In genomic region chr7:139058963-139059362, GRCh38 we compare ENCODE assay signal across 15 cellular contexts. TPM values are rescaled to one million over a fixed set of nuclear protein-coding genes. Genes with fewer than 3 reads are reported as not detected.
A peak's percentile ranks its signal among the peaks of the same experiment; 100 is the strongest.
DNase-seq lines count a peak whose midpoint lies in the region; ATAC-seq and TF ChIP-seq lines count a peak whose summit lies in the region.
"Had no signal": no experiment of that assay in that cellular context is flagged by ENCODE, and none has a peak within 500 bp of the region (broad histone marks: within the 10 kb centered on the region; RNA-seq: fewer than 3 reads in every experiment).

No MANE protein-coding gene starts in this region.

- no peak for ATAC-seq in GM18868 (IDR thresholded peaks at IDR 0.05; ENCODE audit: unreplicated experiment)
- ATAC-seq: T-helper 17 cell had no signal

- H3K4me3 Mint-ChIP-seq in immature natural killer cell (no peak overlapping the region), mesothelial cell of epicardium (no peak overlapping the region)
- H3K4me3 Mint-ChIP-seq: naive B cell, T-helper 17 cell had no signal

- H3K27me3 Mint-ChIP-seq in immature natural killer cell (ENCODE audit: low read depth in 3 of 3) (peaks cover 3 to 7% (median 3%) of the 10 kb centered on the region in 3 donors), mesothelial cell of epicardium (ENCODE audit: low read depth) (no peaks in the 10 kb centered on the region)
- H3K27me3 Mint-ChIP-seq: naive B cell, T-helper 17 cell had no signal

- peak; percentile 61 for DNase-seq in AG10803 (ENCODE audit: low read depth)
- DNase-seq in H7: peak; percentile 30
- DNase-seq in cardiac fibroblast (ENCODE audit: low read depth in 2 of 2): peak; percentile 61 to 76
- no peak for DNase-seq in immature natural killer cell
- no peak for DNase-seq in mesothelial cell of epicardium (ENCODE audit: low spot score in 2 of 2, unreplicated experiment in 2 of 2)
- DNase-seq in lower leg skin (ENCODE audit: low spot score in 2 of 2): no peak
- DNase-seq in NCI-H2107 treated with DMSO at 0.1 percent for 48 hours (lab: John Stamatoyannopoulos, UW; ENCODE audit: unreplicated experiment): no peak
- DNase-seq: foreskin melanocyte, naive B cell, NCI-H1105, NCI-H446, right lobe of liver, T-helper 17 cell had no signal

- H3K27me3 ChIP-seq in H7 (ENCODE audit: control insufficient read depth, insufficient read depth, low read length): no peaks in the 10 kb centered on the region
- H3K27me3 ChIP-seq: BLaER1, right lobe of liver had no signal

- peaks cover 6% of the 10 kb centered on the region for H3K36me3 ChIP-seq in H7 (replicated peaks; ENCODE audit: control insufficient read depth, insufficient read depth, low read length)

- H3K4me1 Mint-ChIP-seq in immature natural killer cell: peaks cover 27 to 57% of the 10 kb centered on the region in 2 donors
- H3K4me1 Mint-ChIP-seq in mesothelial cell of epicardium: no peaks in the 10 kb centered on the region

- 35 to 41% methylated on average over 5 of the region's 5 CpGs for WGBS in lower leg skin, 2 donors

- H3K36me3 Mint-ChIP-seq in immature natural killer cell (peaks cover 21 to 57% (median 26%) of the 10 kb centered on the region in 3 donors), mesothelial cell of epicardium (peaks cover 25% of the 10 kb centered on the region)

- H3K27ac Mint-ChIP-seq in immature natural killer cell (peak overlapping the region in 5 of 6 donors; percentile 16 to 73 (median 49)), mesothelial cell of epicardium (no peak overlapping the region)
- H3K27ac Mint-ChIP-seq: T-helper 17 cell had no signal

- no peak for TF ChIP-seq CTCF in AG10803 (conservative IDR thresholded peaks at IDR 0.05; ENCODE audit: low read length)
- no peak for TF ChIP-seq CTCF in cardiac fibroblast (IDR thresholded peaks at IDR 0.05; ENCODE audit: low read depth, low read length)
- no peak for TF ChIP-seq CTCF in mesothelial cell of epicardium (IDR thresholded peaks at IDR 0.05; ENCODE audit: unreplicated experiment)
- no peak for TF ChIP-seq CTCF in lower leg skin (IDR thresholded peaks at IDR 0.05)

- intact Hi-C loops in lower leg skin (cut with DNase I; ENCODE audit: low total_unique reads): no loop called here

- TF ChIP-seq POLR2A in lower leg skin (IDR thresholded peaks at IDR 0.05): no peak

- H3K9me3 Mint-ChIP-seq in immature natural killer cell (no peaks in the 10 kb centered on the region), mesothelial cell of epicardium (no peaks in the 10 kb centered on the region)
- H3K9me3 Mint-ChIP-seq: naive B cell had no signal

- H3K4me3 ChIP-seq in AG10803 (ENCODE audit: low read length): no peak overlapping the region
- H3K4me3 ChIP-seq in H7 (ENCODE audit: insufficient read depth, low read depth, low read length): no peak overlapping the region
- no peak overlapping the region for H3K4me3 ChIP-seq in cardiac fibroblast (replicated peaks in 1 of 2; ENCODE audit: low read depth in 2 of 2, low read length in 2 of 2)
- no peak overlapping the region for H3K4me3 ChIP-seq in lower leg skin (ENCODE audit: low read depth, poor library complexity, severe bottlenecking)
- H3K4me3 ChIP-seq: BLaER1, right lobe of liver had no signal

RNA-seq across cellular contexts. Expression of gene ZC3HAV1L, which starts 23.1 kb away (rescaled TPM):
- 1.1 and 1.7 TPM in 2 replicates for total RNA-seq in H7 (2014; rRNA removed; shearing (Covaris generic))
- polyA plus RNA-seq in immature natural killer cell: under 1 TPM in 2 of 3 donors, not detected in 1; 0.21 to 0.40 TPM
- total RNA-seq in mesothelial cell of epicardium: 1.7 to 2.2 TPM (median 1.9 TPM) in 3 replicates
- total RNA-seq in lower leg skin: 10 to 100 TPM; 16.2 to 47.4 (median 30.6) TPM

RNA-seq across cellular contexts. Expression of gene ZC3HAV1, which starts 50.6 kb away (rescaled TPM):
- 27.1 and 30.9 TPM in 2 replicates for total RNA-seq in H7 (2014; rRNA removed; shearing (Covaris generic))
- polyA plus RNA-seq in immature natural killer cell: 100 to 1,000 TPM in 1 of 3 donors, 10 to 100 TPM in 2; 69.4 to 121 (median 74.5) TPM
- 23.7 to 24.1 TPM (median 23.7 TPM) in 3 replicates for total RNA-seq in mesothelial cell of epicardium
- total RNA-seq in lower leg skin: 10 to 100 TPM; 15.4 to 25.8 (median 22.9) TPM

Comparison
In these comparisons a context has a peak if more than half of its experiments do, and no peak if none do; other contexts are left out.
1. DNase-seq: peak in AG10803 (single experiment), H7 (single experiment) and cardiac fibroblast (2 of 2); none in immature natural killer cell (0 of 3), mesothelial cell of epicardium (0 of 2), lower leg skin (0 of 2) and NCI-H2107 treated with DMSO at 0.1 percent for 48 hours (single experiment).